In the genomic region with DNA sequence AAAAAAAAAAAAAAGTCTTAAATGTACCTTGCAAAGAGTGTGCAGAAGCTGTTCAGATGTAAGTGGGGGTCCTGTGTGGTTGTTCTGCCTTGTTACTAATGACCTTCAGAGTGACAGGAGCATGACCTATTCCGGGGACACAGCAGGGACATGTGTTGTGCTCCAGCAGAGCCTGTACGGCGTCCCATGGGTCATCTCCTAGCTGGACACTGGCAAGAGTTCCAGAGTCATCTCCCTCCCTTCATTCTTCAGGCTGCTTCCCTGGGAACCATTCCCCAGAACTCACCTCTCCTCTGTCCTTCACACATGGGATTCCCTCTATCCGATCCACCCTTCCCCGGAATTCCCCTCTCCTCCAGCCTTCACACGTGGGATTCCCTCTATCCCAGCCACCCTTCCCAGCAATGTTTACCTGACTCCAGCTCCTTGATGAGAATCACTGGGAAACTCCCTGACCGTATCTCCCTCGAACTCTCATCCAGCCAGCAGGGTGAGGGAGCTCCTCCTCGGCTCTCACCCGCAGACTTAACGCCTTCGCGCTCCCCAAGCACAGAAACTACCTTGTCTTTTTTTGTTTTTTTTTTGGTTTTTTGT, we compare ENCODE assay signal across 21 cellular contexts.
DNase-seq lines count a peak whose midpoint lies in the region; ATAC-seq and TF ChIP-seq lines count a peak whose summit lies in the region.
"Had no signal": no experiment of that assay in that cellular context is flagged by ENCODE, and none has a peak within 500 bp of the region (broad histone marks: within the 10 kb centered on the region; RNA-seq: fewer than 3 reads in every experiment).

No MANE protein-coding gene starts in this region.

- H3K4me3 ChIP-seq in IMR-90 (ENCODE audit: insufficient read depth, low read depth, low read length) (no peak overlapping the region), neuronal stem cell (ENCODE audit: low read length in 2 of 2) (no peak overlapping the region), tibial artery (no peak overlapping the region)
- H3K4me3 ChIP-seq: lung, SK-N-MC had no signal

- H2AFZ ChIP-seq in IMR-90 (replicated peaks; ENCODE audit: low read length, poor library complexity) (no peak overlapping the region), neuronal stem cell (ENCODE audit: low read length) (no peak overlapping the region)

- no peaks in the 10 kb centered on the region for H3K9me3 ChIP-seq in IMR-90 (ENCODE audit: control insufficient read depth, insufficient read depth, low read length)
- H3K9me3 ChIP-seq in neuronal stem cell (replicated peaks in 1 of 2; ENCODE audit: control insufficient read depth in 2 of 2, insufficient read depth in 1 of 2, low read depth in 1 of 2, low read length in 2 of 2) = peaks cover 5 to 17% of the 10 kb centered on the region in 2 donors
- H3K9me3 ChIP-seq in tibial artery = no peaks in the 10 kb centered on the region

- H3K4me2 ChIP-seq in IMR-90 (ENCODE audit: low read depth, low read length) (no peak overlapping the region), neuronal stem cell (ENCODE audit: insufficient read depth, low read length, poor library complexity, severe bottlenecking) (no peak overlapping the region)

- H4K91ac ChIP-seq in IMR-90 (ENCODE audit: insufficient read depth, low read depth, low read length) (no peak overlapping the region), neuronal stem cell (ENCODE audit: low read depth, low read length, poor library complexity) (no peak overlapping the region)

- no peak for TF ChIP-seq RAD21 in IMR-90 (IDR thresholded peaks at IDR 0.05; ENCODE audit: low read length)

- no peak overlapping the region for H2BK20ac ChIP-seq in IMR-90 (ENCODE audit: low read depth, low read length)

- H2BK15ac ChIP-seq in IMR-90 (ENCODE audit: low read depth, low read length) (no peak overlapping the region), neuronal stem cell (ENCODE audit: low read length) (no peak overlapping the region)

- CTCF ChIA-PET in IMR-90 (lab: Yijun Ruan, JAX) = interaction anchor here (1.5 kb wide), 1 partner anchor 9 kb away, joined by 3 read pairs; no protein-coding TSS in a partner anchor

- dilution Hi-C loops in IMR-90 (cut with HindIII; ENCODE audit: low sequenced_read_pairs, unreplicated experiment) = no loop called here

- H4K8ac ChIP-seq in IMR-90 (ENCODE audit: low read depth in 2 of 2, low read length in 2 of 2) (no peak overlapping the region), neuronal stem cell (ENCODE audit: low read depth, low read length) (no peak overlapping the region)

- H2BK12ac ChIP-seq in neuronal stem cell (ENCODE audit: low read length) = no peak overlapping the region

- no TSS peak for BruUV-seq in IMR-90 (replicated peaks; lab: Mats Ljungman, UMichigan)

- H3K18ac ChIP-seq in IMR-90 (ENCODE audit: low read depth, low read length) (no peak overlapping the region), neuronal stem cell (ENCODE audit: low read length) (peak overlapping the region; percentile 53)

- H3K36me3 ChIP-seq in IMR-90 (ENCODE audit: control insufficient read depth, insufficient read depth, low read length) (peaks cover 14% of the 10 kb centered on the region), neuronal stem cell (replicated peaks in 1 of 2; ENCODE audit: control insufficient read depth in 2 of 2, insufficient read depth in 2 of 2, low read length in 2 of 2) (peaks cover 4 to 59% of the 10 kb centered on the region in 2 donors), tibial artery (no peaks in the 10 kb centered on the region)

- H3K14ac ChIP-seq in IMR-90 (replicated peaks; ENCODE audit: low read depth, low read length) (no peak overlapping the region), neuronal stem cell (ENCODE audit: low read length) (no peak overlapping the region)

- H2BK120ac ChIP-seq in IMR-90 (ENCODE audit: low read depth, low read length) = no peak overlapping the region
- no peak overlapping the region for H2BK120ac ChIP-seq in neuronal stem cell (ENCODE audit: low read depth, low read length)

- peaks cover 26% of the 10 kb centered on the region for H3K9me1 ChIP-seq in IMR-90 (ENCODE audit: insufficient read depth, low read length)

- H3K4me1 ChIP-seq in IMR-90 (ENCODE audit: control insufficient read depth, insufficient read depth, low read length) (peaks cover 20% of the 10 kb centered on the region), neuronal stem cell (ENCODE audit: control insufficient read depth in 2 of 2, insufficient read depth in 1 of 2, low read depth in 1 of 2, low read length in 2 of 2) (no peaks in the 10 kb centered on the region), tibial artery (peaks cover 0 to 59% (median 17%) of the 10 kb centered on the region in 4 donors)

- H3K4ac ChIP-seq in IMR-90 (ENCODE audit: low read depth, low read length) (no peak overlapping the region), neuronal stem cell (ENCODE audit: low read length) (no peak overlapping the region)

- peaks cover 41 to 66% of the 10 kb centered on the region in 2 experiments for H3K79me1 ChIP-seq in IMR-90 (ENCODE audit: low read depth in 1 of 2, low read length in 2 of 2)
- H3K79me1 ChIP-seq in neuronal stem cell (ENCODE audit: low read depth, low read length) = peaks cover 2% of the 10 kb centered on the region

- H3K56ac ChIP-seq in IMR-90 (ENCODE audit: extremely low read depth, insufficient read depth, low read length) = no peak overlapping the region

- POLR2A ChIA-PET in IMR-90 (lab: Charles Lee; ENCODE audit: unreplicated experiment) = no interaction called here

- no peak overlapping the region for H3K27ac ChIP-seq in IMR-90 (ENCODE audit: insufficient read depth, low read length)
- H3K27ac ChIP-seq in neuronal stem cell (replicated peaks; ENCODE audit: low read length) = no peak overlapping the region
- peak overlapping the region; percentile 81 to 87 for H3K27ac ChIP-seq in tibial artery

- intact Hi-C loops in IMR-90 (cut with micrococcal nuclease) = loop anchor here (2.0 kb wide), 1 partner anchor 61 kb away; no protein-coding TSS in a partner anchor
- intact Hi-C loops in tibial artery (cut with DNase I; ENCODE audit: low total_unique reads) = loop anchor here (2.0 kb wide), 1 partner anchor 41 kb away; no protein-coding TSS in a partner anchor

- no peak overlapping the region for H2AK9ac ChIP-seq in IMR-90 (replicated peaks; ENCODE audit: low read depth, low read length, poor library complexity)

- H3K27me3 ChIP-seq in IMR-90 (ENCODE audit: control insufficient read depth, insufficient read depth, low read length) (no peaks in the 10 kb centered on the region), neuronal stem cell (ENCODE audit: control insufficient read depth in 3 of 3, insufficient read depth in 3 of 3, low read depth in 1 of 3, low read length in 3 of 3) (no peaks in the 10 kb centered on the region), tibial artery (no peaks in the 10 kb centered on the region)

- in situ Hi-C loops in IMR-90 (cut with MboI; ENCODE audit: low sequenced_read_pairs) = no loop called here

- H4K20me1 ChIP-seq in IMR-90 (ENCODE audit: insufficient read depth, low read length) = peaks cover 72% of the 10 kb centered on the region

- no peak overlapping the region for H2AK5ac ChIP-seq in IMR-90 (ENCODE audit: low read depth, low read length)
- no peak overlapping the region for H2AK5ac ChIP-seq in neuronal stem cell (ENCODE audit: low read depth, low read length)

- no peak overlapping the region for H3K9ac ChIP-seq in IMR-90 (ENCODE audit: low read depth, low read length)
- no peak overlapping the region for H3K9ac ChIP-seq in neuronal stem cell (ENCODE audit: low read depth, low read length, poor library complexity)

- no peak for TF ChIP-seq POLR2A in IMR-90 (IDR thresholded peaks at IDR 0.05; ENCODE audit: low read depth, low read length)

- TF ChIP-seq CTCF in IMR-90 (conservative IDR thresholded peaks at IDR 0.05; ENCODE audit: low read depth, low read length) = no peak
- TF ChIP-seq CTCF in tibial artery (IDR thresholded peaks at IDR 0.05) = no peak

- peak; percentile 22 for DNase-seq in IMR-90
- DNase-seq in glomerular visceral epithelial cell (ENCODE audit: extremely low spot score) = peak; percentile 56
- DNase-seq in neuronal stem cell (ENCODE audit: low spot score) = no peak
- no peak for DNase-seq in tibial artery
- DNase-seq in LoVo (ENCODE audit: low spot score) = no peak
- DNase-seq: activated CD4-positive, CD25-positive, alpha-beta regulatory T cell; activated naive CD4-positive, alpha-beta T cell treated with anti-CD3 and anti-CD28 coated beads, Interleukin-2, amount 10 ng/mL, durations not matched to agents 7 days and 5 days; activated T-cell treated with anti-CD3 and anti-CD28 coated beads, Interleukin-2, amount 50 U/mL, for 4 hours; anterior cingulate cortex; Calu3; central memory CD4-positive, alpha-beta T cell; erythroblast; H7; MM.1S; NCI-H146; NCI-H2227 treated with DMSO at 0.1 percent for 48 hours; stimulated activated CD4-positive, alpha-beta T cell treated with anti-CD3 and anti-CD28 coated beads, Interleukin-4, amount 100 ng/mL, for 4 hours had no signal

- no peak overlapping the region for H3K23ac ChIP-seq in IMR-90 (ENCODE audit: low read depth, low read length)
- no peak overlapping the region for H3K23ac ChIP-seq in neuronal stem cell (ENCODE audit: low read depth, low read length, poor library complexity)

- H4K5ac ChIP-seq in IMR-90 (ENCODE audit: low read depth, low read length) = no peak overlapping the region; the same call in 1 of the 2 replicates

- H2BK5ac ChIP-seq in IMR-90 (ENCODE audit: low read depth, low read length, poor library complexity, severe bottlenecking) (no peak overlapping the region), neuronal stem cell (ENCODE audit: low read length) (no peak overlapping the region)

- ATAC-seq in IMR-90 (ENCODE audit: low read depth) (no peak), HG03196 (IDR thresholded peaks at IDR 0.05; ENCODE audit: unreplicated experiment) (no peak), GM18868 (IDR thresholded peaks at IDR 0.05; ENCODE audit: unreplicated experiment) (no peak)
- ATAC-seq: activated T-cell treated with anti-CD3 and anti-CD28 coated beads, Interleukin-2, amount 50 U/mL, for 4 hours had no signal

- 100% methylated on average over 3 of the region's 13 CpGs; no CpG with 5 or more reads in 1 of the 2 experiments for WGBS in IMR-90 (ENCODE audit: extremely low coverage in 2 of 2, insufficient read length in 1 of 2), 2 experiments
- WGBS in neuronal stem cell (ENCODE audit: extremely low coverage in 2 of 2, insufficient read length in 2 of 2, insufficient replicate concordance in 1 of 2), 2 donors = no CpG with 5 or more reads among the region's 13 CpGs

TF ChIP-seq in IMR-90, 13 proteins besides CTCF, POLR2A, EP300 and RAD21 (continues in another document):
- TF ChIP-seq NFE2L2 (IDR thresholded peaks at IDR 0.05; ENCODE audit: low read depth, low read length) (no peak), ELK1 (IDR thresholded peaks at IDR 0.05; ENCODE audit: borderline replicate concordance, low read depth, low read length) (no peak)

Comparison
In these comparisons a context has a peak if more than half of its experiments do, and no peak if none do; other contexts are left out.
1. DNase-seq: peak in IMR-90 (single experiment) and glomerular visceral epithelial cell (single experiment); none in neuronal stem cell (single experiment), tibial artery (0 of 2) and LoVo (single experiment).
2. H3K27ac ChIP-seq: peak in tibial artery (2 of 2); none in IMR-90 (single experiment) and neuronal stem cell (single experiment).